ENCODE assay signal across 21 cellular contexts in the genomic region with DNA sequence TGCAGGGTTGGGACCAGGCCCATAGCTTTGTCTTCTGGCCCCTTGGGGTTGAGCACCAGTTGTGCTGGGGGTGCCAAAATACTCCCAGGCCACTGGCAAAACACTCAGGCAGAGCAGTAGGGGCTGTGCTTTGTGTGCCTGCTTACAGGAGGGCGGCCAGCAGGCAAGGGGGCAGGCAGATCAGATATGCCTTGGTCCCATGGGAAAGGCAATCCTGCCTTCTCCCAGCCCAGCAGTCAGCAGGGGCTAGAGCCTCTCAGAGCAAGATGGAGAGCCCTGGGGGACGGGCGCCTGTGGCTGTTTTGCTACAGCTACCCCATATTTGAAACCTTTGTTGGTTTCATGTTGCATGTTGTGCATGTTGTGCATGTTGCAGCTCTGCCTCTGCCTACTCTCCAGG.
"Had no signal": no experiment of that assay in that cellular context is flagged by ENCODE, and none has a peak within 500 bp of the region (broad histone marks: within the 10 kb centered on the region; RNA-seq: fewer than 3 reads in every experiment).

No MANE protein-coding gene starts in this region.

- ATAC-seq: activated T-helper 17 cell treated with anti-CD3 and anti-CD28 coated beads, Interleukin-2, amount 50 U/mL, for 72 hours; foreskin keratinocyte; naive thymus-derived CD4-positive, alpha-beta T cell had no signal

- H3K9me3 Mint-ChIP-seq: neural crest cell had no signal

- H3K4me3 Mint-ChIP-seq: activated naive CD8-positive, alpha-beta T cell treated with anti-CD3 and anti-CD28 coated beads for 36 hours; activated T-cell treated with anti-CD3 and anti-CD28 coated beads, Interleukin-2, amount 50 U/mL, for 24 hours; activated T-helper 17 cell treated with anti-CD3 and anti-CD28 coated beads, Interleukin-2, amount 50 U/mL, for 72 hours; naive thymus-derived CD4-positive, alpha-beta T cell; neural crest cell; stimulated activated effector memory CD8-positive, alpha-beta T cell treated with anti-CD3 and anti-CD28 coated beads, Interleukin-12 subunit alpha, Interleukin-12 subunit beta, amount 100 ng/mL, for 72 hours had no signal

- DNase-seq: activated CD8-positive, alpha-beta memory T cell treated with anti-CD3 and anti-CD28 coated beads for 24 hours; activated CD8-positive, alpha-beta memory T cell treated with anti-CD3 and anti-CD28 coated beads, Interleukin-2, amount 50 U/mL, for 4 hours; activated naive CD4-positive, alpha-beta T cell; activated T-cell treated with anti-CD3 and anti-CD28 coated beads, Interleukin-2, amount 50 U/mL, for 24 hours; central memory CD4-positive, alpha-beta T cell; dermis blood vessel endothelial cell; effector CD8-positive, alpha-beta T cell; foreskin keratinocyte; hippocampal formation; kidney glomerular epithelial cell; left ventricle myocardium inferior; naive thymus-derived CD4-positive, alpha-beta T cell; posterior cingulate gyrus; stimulated activated CD4-positive, alpha-beta T cell treated with anti-CD3 and anti-CD28 coated beads, Interleukin-2, amount 100 ng/mL, for 24 hours; testis; trophoblast cell had no signal

- H3K4me1 Mint-ChIP-seq: activated T-helper 17 cell treated with anti-CD3 and anti-CD28 coated beads, Interleukin-2, amount 50 U/mL, for 72 hours; naive thymus-derived CD4-positive, alpha-beta T cell; neural crest cell; stimulated activated effector memory CD8-positive, alpha-beta T cell treated with anti-CD3 and anti-CD28 coated beads, Interleukin-12 subunit alpha, Interleukin-12 subunit beta, amount 100 ng/mL, for 72 hours had no signal

- H3K36me3 Mint-ChIP-seq: activated naive CD8-positive, alpha-beta T cell treated with anti-CD3 and anti-CD28 coated beads for 36 hours; stimulated activated effector memory CD8-positive, alpha-beta T cell treated with anti-CD3 and anti-CD28 coated beads, Interleukin-12 subunit alpha, Interleukin-12 subunit beta, amount 100 ng/mL, for 72 hours had no signal

- FAIRE-seq: astrocyte had no signal

- H3K27ac Mint-ChIP-seq: activated naive CD8-positive, alpha-beta T cell treated with anti-CD3 and anti-CD28 coated beads for 36 hours; activated T-cell treated with anti-CD3 and anti-CD28 coated beads, Interleukin-2, amount 50 U/mL, for 24 hours; activated T-helper 17 cell treated with anti-CD3 and anti-CD28 coated beads, Interleukin-2, amount 50 U/mL, for 72 hours; naive thymus-derived CD4-positive, alpha-beta T cell; stimulated activated effector memory CD8-positive, alpha-beta T cell treated with anti-CD3 and anti-CD28 coated beads, Interleukin-12 subunit alpha, Interleukin-12 subunit beta, amount 100 ng/mL, for 72 hours had no signal
